8 cellular contexts compared by ENCODE assay signal in the genomic region with DNA sequence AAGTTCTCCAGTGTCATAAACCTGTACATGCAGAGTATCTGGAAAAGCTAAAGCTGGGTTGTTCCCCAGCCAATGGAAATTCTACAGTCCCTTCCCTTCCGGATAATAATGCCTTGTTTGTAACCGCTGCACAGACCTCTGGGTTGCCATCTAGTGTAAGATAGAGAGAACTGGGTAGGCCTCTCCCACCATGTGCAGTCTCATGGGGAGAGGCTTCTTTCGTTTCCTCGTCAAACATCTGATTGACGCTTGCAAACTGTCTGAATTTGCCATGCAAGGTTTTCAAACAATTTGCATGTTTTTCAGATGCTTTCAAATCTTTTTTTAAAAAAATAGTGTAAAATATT. TPM values are rescaled to one million over a fixed set of nuclear protein-coding genes. Genes with fewer than 3 reads are reported as not detected.
A peak's percentile ranks its signal among the peaks of the same experiment; 100 is the strongest.
DNase-seq lines count a peak whose midpoint lies in the region; ATAC-seq and TF ChIP-seq lines count a peak whose summit lies in the region.
"Not testable (repeated sequence)": the region's sequence is repeated elsewhere in the genome, so short reads cannot be mapped to it uniquely, and the experiment has no call there.

No MANE protein-coding gene starts in this region.

- not testable (repeated sequence) for H3K9me3 Mint-ChIP-seq in activated T-cell treated with anti-CD3 and anti-CD28 coated beads, Interleukin-2, amount 50 U/mL, for 4 hours; stimulated activated memory B cell treated with anti-CD40 and anti-IgM and Interleukin-4, amounts not matched to agents 10 μg/mL and 1 μg/mL and 100 μg/mL, for 72 hours

- H3K27me3 Mint-ChIP-seq in activated T-cell treated with anti-CD3 and anti-CD28 coated beads, Interleukin-2, amount 50 U/mL, for 4 hours (ENCODE audit: low read depth); stimulated activated memory B cell treated with anti-CD40 and anti-IgM and Interleukin-4, amounts not matched to agents 10 μg/mL and 1 μg/mL and 100 μg/mL, for 72 hours: not testable (repeated sequence)

- intact Hi-C loops in left ventricle myocardium superior (cut with micrococcal nuclease): not testable (repeated sequence)

- not testable (repeated sequence) for H3K36me3 Mint-ChIP-seq in activated T-cell treated with anti-CD3 and anti-CD28 coated beads, Interleukin-2, amount 50 U/mL, for 4 hours (ENCODE audit: insufficient read depth); stimulated activated memory B cell treated with anti-CD40 and anti-IgM and Interleukin-4, amounts not matched to agents 10 μg/mL and 1 μg/mL and 100 μg/mL, for 72 hours

- not testable (repeated sequence) for DNase-seq in activated T-cell treated with anti-CD3 and anti-CD28 coated beads, Interleukin-2, amount 50 U/mL, for 4 hours; left ventricle myocardium superior

- not testable (repeated sequence) for H3K27ac Mint-ChIP-seq in stimulated activated memory B cell treated with anti-CD40 and anti-IgM and Interleukin-4, amounts not matched to agents 10 μg/mL and 1 μg/mL and 100 μg/mL, for 72 hours

- H3K4me3 Mint-ChIP-seq in activated T-cell treated with anti-CD3 and anti-CD28 coated beads, Interleukin-2, amount 50 U/mL, for 4 hours; stimulated activated memory B cell treated with anti-CD40 and anti-IgM and Interleukin-4, amounts not matched to agents 10 μg/mL and 1 μg/mL and 100 μg/mL, for 72 hours: not testable (repeated sequence)

- not testable (repeated sequence) for H3K4me1 Mint-ChIP-seq in activated T-cell treated with anti-CD3 and anti-CD28 coated beads, Interleukin-2, amount 50 U/mL, for 4 hours (ENCODE audit: low read depth); stimulated activated memory B cell treated with anti-CD40 and anti-IgM and Interleukin-4, amounts not matched to agents 10 μg/mL and 1 μg/mL and 100 μg/mL, for 72 hours

- ATAC-seq in GM18505 (IDR thresholded peaks at IDR 0.05; ENCODE audit: unreplicated experiment) (peak; percentile 54), GM19372 (IDR thresholded peaks at IDR 0.05; ENCODE audit: low read depth, unreplicated experiment) (peak; percentile 75), GM21786 (IDR thresholded peaks at IDR 0.05; ENCODE audit: unreplicated experiment) (peak; percentile 89), HG03025 (IDR thresholded peaks at IDR 0.05; ENCODE audit: low FRiP score, unreplicated experiment) (peak; percentile 87), HG03469 (IDR thresholded peaks at IDR 0.05; ENCODE audit: unreplicated experiment) (peak; percentile 57), left ventricle myocardium superior (peak; percentile 96)
- ATAC-seq in activated T-cell treated with anti-CD3 and anti-CD28 coated beads, Interleukin-2, amount 50 U/mL, for 4 hours: peak; percentile 97
- peak; percentile 96 for ATAC-seq in stimulated activated memory B cell treated with anti-CD40 and anti-IgM and Interleukin-4, amounts not matched to agents 10 μg/mL and 1 μg/mL and 100 μg/mL, for 72 hours

- TF ChIP-seq POLR2A in GM18505 (IDR thresholded peaks at IDR 0.05; ENCODE audit: borderline replicate concordance, extremely low read depth, insufficient read depth, insufficient read length): not testable (repeated sequence)

RNA-seq across cellular contexts. Expression of a gene that starts 0.7 kb away (rescaled TPM):
- 1 to 10 TPM in 1 of 3 donors, under 1 TPM in 1, not detected in 1; 0.96 to 1.5 TPM for total RNA-seq in activated T-cell treated with anti-CD3 and anti-CD28 coated beads, Interleukin-2, amount 50 U/mL, for 4 hours
- not detected for total RNA-seq in left ventricle myocardium superior
